Comparison of ENCODE assay signal across 2 cellular contexts in the genomic region with DNA sequence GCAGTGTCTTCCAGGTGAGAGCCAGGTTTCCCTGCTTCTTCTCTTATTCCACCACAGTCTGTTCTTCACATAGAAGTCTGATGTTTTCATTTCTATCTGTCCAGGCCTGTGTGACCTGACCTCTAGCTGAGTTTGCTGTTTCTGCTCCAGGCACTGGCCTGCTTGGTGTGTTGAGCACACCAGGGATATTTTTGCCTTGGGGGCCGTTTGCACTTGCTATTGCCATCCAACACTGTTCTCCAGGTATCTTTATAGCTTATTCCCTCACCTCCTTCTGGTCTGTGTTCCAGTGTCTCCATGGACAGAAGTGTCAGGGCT.
TF ChIP-seq lines count a peak whose summit lies in the region.

No MANE protein-coding gene starts in this region.

TF ChIP-seq in endothelial cell of umbilical vein, 7 proteins besides CTCF, POLR2A, EP300 and RAD21:
- TF ChIP-seq MAX (IDR thresholded peaks at IDR 0.05; ENCODE audit: insufficient read depth, insufficient read length) = no peak
- no peak for TF ChIP-seq POLR2AphosphoS5 (IDR thresholded peaks at IDR 0.05; ENCODE audit: insufficient read depth, low read depth, low read length)
- no peak for TF ChIP-seq JUN (IDR thresholded peaks at IDR 0.05; ENCODE audit: borderline replicate concordance, insufficient read depth, insufficient read length, low read depth)
- no peak for TF ChIP-seq GATA2 (IDR thresholded peaks at IDR 0.05; ENCODE audit: insufficient read depth, insufficient read length, low read depth, low read length)
- no peak for TF ChIP-seq EZH2 (IDR thresholded peaks at IDR 0.05; ENCODE audit: borderline replicate concordance, low read depth, low read length, severe bottlenecking)
- TF ChIP-seq FOS (IDR thresholded peaks at IDR 0.05; ENCODE audit: borderline replicate concordance, insufficient read depth, low read length) = no peak
- no peak for TF ChIP-seq MYC (IDR thresholded peaks at IDR 0.05; ENCODE audit: low read depth, low read length)

TF ChIP-seq in liver, 16 proteins besides CTCF, POLR2A, EP300 and RAD21:
- peak in 1 of 2 donors; percentile 9 for TF ChIP-seq RXRA (IDR thresholded peaks at IDR 0.05)
- TF ChIP-seq MAX (IDR thresholded peaks at IDR 0.05) = no peak
- TF ChIP-seq, protein P1, sequence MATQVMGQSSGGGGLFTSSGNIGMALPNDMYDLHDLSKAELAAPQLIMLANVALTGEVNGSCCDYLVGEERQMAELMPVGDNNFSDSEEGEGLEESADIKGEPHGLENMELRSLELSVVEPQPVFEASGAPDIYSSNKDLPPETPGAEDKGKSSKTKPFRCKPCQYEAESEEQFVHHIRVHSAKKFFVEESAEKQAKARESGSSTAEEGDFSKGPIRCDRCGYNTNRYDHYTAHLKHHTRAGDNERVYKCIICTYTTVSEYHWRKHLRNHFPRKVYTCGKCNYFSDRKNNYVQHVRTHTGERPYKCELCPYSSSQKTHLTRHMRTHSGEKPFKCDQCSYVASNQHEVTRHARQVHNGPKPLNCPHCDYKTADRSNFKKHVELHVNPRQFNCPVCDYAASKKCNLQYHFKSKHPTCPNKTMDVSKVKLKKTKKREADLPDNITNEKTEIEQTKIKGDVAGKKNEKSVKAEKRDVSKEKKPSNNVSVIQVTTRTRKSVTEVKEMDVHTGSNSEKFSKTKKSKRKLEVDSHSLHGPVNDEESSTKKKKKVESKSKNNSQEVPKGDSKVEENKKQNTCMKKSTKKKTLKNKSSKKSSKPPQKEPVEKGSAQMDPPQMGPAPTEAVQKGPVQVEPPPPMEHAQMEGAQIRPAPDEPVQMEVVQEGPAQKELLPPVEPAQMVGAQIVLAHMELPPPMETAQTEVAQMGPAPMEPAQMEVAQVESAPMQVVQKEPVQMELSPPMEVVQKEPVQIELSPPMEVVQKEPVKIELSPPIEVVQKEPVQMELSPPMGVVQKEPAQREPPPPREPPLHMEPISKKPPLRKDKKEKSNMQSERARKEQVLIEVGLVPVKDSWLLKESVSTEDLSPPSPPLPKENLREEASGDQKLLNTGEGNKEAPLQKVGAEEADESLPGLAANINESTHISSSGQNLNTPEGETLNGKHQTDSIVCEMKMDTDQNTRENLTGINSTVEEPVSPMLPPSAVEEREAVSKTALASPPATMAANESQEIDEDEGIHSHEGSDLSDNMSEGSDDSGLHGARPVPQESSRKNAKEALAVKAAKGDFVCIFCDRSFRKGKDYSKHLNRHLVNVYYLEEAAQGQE (IDR thresholded peaks at IDR 0.05) = peak; percentile 8
- TF ChIP-seq ATF3 (IDR thresholded peaks at IDR 0.05) = no peak
- TF ChIP-seq TAF1 (conservative IDR thresholded peaks at IDR 0.05) = no peak
- TF ChIP-seq SP1 (IDR thresholded peaks at IDR 0.05) = no peak
- no peak for TF ChIP-seq FOXA2 (IDR thresholded peaks at IDR 0.05)
- no peak for TF ChIP-seq HNF4A (conservative IDR thresholded peaks at IDR 0.05)
